Comparison of ENCODE assay signal across 26 cellular contexts in genomic region chr6:99810295-99810694, GRCh38.
DNase-seq lines count a peak whose midpoint lies in the region; ATAC-seq, FAIRE-seq and TF ChIP-seq lines count a peak whose summit lies in the region.
"Had no signal": no experiment of that assay in that cellular context is flagged by ENCODE, and none has a peak within 500 bp of the region (broad histone marks: within the 10 kb centered on the region; RNA-seq: fewer than 3 reads in every experiment).

No MANE protein-coding gene starts in this region.

- no peaks in the 10 kb centered on the region for H3K79me2 ChIP-seq in HepG2 (ENCODE audit: insufficient read depth, low read length)

- no peak for ATAC-seq in HepG2
- ATAC-seq in right lobe of liver, result no peak
- no peak for ATAC-seq in effector memory CD8-positive, alpha-beta T cell (replicated peaks)
- ATAC-seq: A549, GM12878 had no signal

- H3K4me3 ChIP-seq in HepG2 (replicated peaks in 1 of 3; ENCODE audit: insufficient read depth in 1 of 3, low read depth in 2 of 3, low read length in 3 of 3) (no peak overlapping the region), right lobe of liver (no peak overlapping the region), colonic mucosa (no peak overlapping the region), transverse colon (no peak overlapping the region)
- H3K4me3 ChIP-seq: A549; BLaER1 treated with 17β-estradiol and CSF1 and Interleukin-3, amounts not matched to agents 10 nM and 100 nM; GM12878; GM23248 had no signal

- no peaks in the 10 kb centered on the region for H3K36me3 Mint-ChIP-seq in effector memory CD8-positive, alpha-beta T cell (ENCODE audit: insufficient read depth)
- no peaks in the 10 kb centered on the region for H3K36me3 Mint-ChIP-seq in glutamatergic neuron (ENCODE audit: unreplicated experiment)
- H3K36me3 Mint-ChIP-seq: CD14-positive monocyte; CD8-positive, alpha-beta memory T cell had no signal

- no peak overlapping the region for H3K4me3 Mint-ChIP-seq in effector memory CD8-positive, alpha-beta T cell
- H3K4me3 Mint-ChIP-seq in glutamatergic neuron (ENCODE audit: unreplicated experiment), result no peak overlapping the region
- H3K4me3 Mint-ChIP-seq: CD14-positive monocyte; CD4-positive, alpha-beta T cell; CD8-positive, alpha-beta memory T cell had no signal

- TF ChIP-seq RAD21 in HepG2 (CRISPR knock-in tag; IDR thresholded peaks at IDR 0.05), result no peak

- DNase-seq in HepG2 (ENCODE audit: low spot score) (no peak), right lobe of liver (no peak), colonic mucosa (no peak), transverse colon (no peak), glutamatergic neuron (no peak)
- no peak for DNase-seq in effector memory CD8-positive, alpha-beta T cell
- DNase-seq: 8988T; ACHN; AML-193; BE2C; CD4-positive, alpha-beta T cell; CD8-positive, alpha-beta memory T cell; DMS 273 treated with DMSO at 0.1 percent for 48 hours; DMS79; EL; GDM1; GM23248; H7; HCEC 1CT had no signal

- H3K27me3 ChIP-seq in HepG2 (ENCODE audit: control insufficient read depth in 1 of 2, insufficient read depth in 2 of 2, low read length in 2 of 2) (no peaks in the 10 kb centered on the region), right lobe of liver (no peaks in the 10 kb centered on the region), colonic mucosa (no peaks in the 10 kb centered on the region), transverse colon (no peaks in the 10 kb centered on the region)
- H3K27me3 ChIP-seq: BLaER1 treated with 17β-estradiol and CSF1 and Interleukin-3, amounts not matched to agents 10 nM and 100 nM had no signal

- H3K9ac ChIP-seq in HepG2 (ENCODE audit: insufficient read depth, low read depth, low read length) (no peak overlapping the region), colonic mucosa (ENCODE audit: low read depth in 2 of 2, low read length in 2 of 2) (no peak overlapping the region)
- H3K9ac ChIP-seq: BLaER1 treated with 17β-estradiol and CSF1 and Interleukin-3, amounts not matched to agents 10 nM and 100 nM; GM23248 had no signal

- H3K9me3 ChIP-seq in HepG2 (ENCODE audit: low read length) (no peaks in the 10 kb centered on the region), right lobe of liver (no peaks in the 10 kb centered on the region), colonic mucosa (no peaks in the 10 kb centered on the region), transverse colon (no peaks in the 10 kb centered on the region)
- H3K9me3 ChIP-seq: A549; BE2C; BLaER1 treated with 17β-estradiol and CSF1 and Interleukin-3, amounts not matched to agents 10 nM and 100 nM had no signal

- H3K36me3 ChIP-seq in HepG2 (replicated peaks in 1 of 2; ENCODE audit: control insufficient read depth in 1 of 2, insufficient read depth in 2 of 2, low read length in 2 of 2) (no peaks in the 10 kb centered on the region), right lobe of liver (no peaks in the 10 kb centered on the region), colonic mucosa (no peaks in the 10 kb centered on the region), transverse colon (no peaks in the 10 kb centered on the region)
- H3K36me3 ChIP-seq: BE2C; BLaER1 treated with 17β-estradiol and CSF1 and Interleukin-3, amounts not matched to agents 10 nM and 100 nM had no signal

- BruUV-seq in HepG2 (replicated peaks; lab: Mats Ljungman, UMichigan), result no TSS peak

- intact Hi-C loops in HepG2 (cut with micrococcal nuclease; ENCODE audit: unreplicated experiment) (no loop called here), right lobe of liver (cut with DNase I) (no loop called here), colonic mucosa (cut with DNase I) (no loop called here), transverse colon (cut with DNase I; ENCODE audit: low total_unique reads) (no loop called here)

- TF ChIP-seq EP300 in HepG2 (IDR thresholded peaks at IDR 0.05; ENCODE audit: low read depth in 2 of 2, low read length in 2 of 2) (no peak), HepG2 (CRISPR knock-in tag; IDR thresholded peaks at IDR 0.05; ENCODE audit: borderline replicate concordance) (no peak), transverse colon (IDR thresholded peaks at IDR 0.05; ENCODE audit: low read depth) (no peak)

- no peak for TF ChIP-seq CTCF in HepG2 (CRISPR knock-in tag; IDR thresholded peaks at IDR 0.05)
- TF ChIP-seq CTCF in right lobe of liver (IDR thresholded peaks at IDR 0.05), result no peak
- TF ChIP-seq CTCF in colonic mucosa (IDR thresholded peaks at IDR 0.05), result no peak
- TF ChIP-seq CTCF in transverse colon (IDR thresholded peaks at IDR 0.05), result no peak
- no peak for TF ChIP-seq CTCF in glutamatergic neuron (IDR thresholded peaks at IDR 0.05; ENCODE audit: partially characterized antibody, unreplicated experiment)

- FAIRE-seq in HepG2 (lab: Jason Lieb, UNC), result no peak
- FAIRE-seq: A549, D721Med, GM12878, GM19239, H1 had no signal

- H3K27ac Mint-ChIP-seq in effector memory CD8-positive, alpha-beta T cell, result no peak overlapping the region
- H3K27ac Mint-ChIP-seq in glutamatergic neuron (ENCODE audit: unreplicated experiment), result no peak overlapping the region
- H3K27ac Mint-ChIP-seq: CD14-positive monocyte; CD4-positive, alpha-beta T cell; CD8-positive, alpha-beta memory T cell had no signal

- H3K27me3 Mint-ChIP-seq in effector memory CD8-positive, alpha-beta T cell, result peaks cover 42 to 51% of the 10 kb centered on the region in 2 donors
- no peaks in the 10 kb centered on the region for H3K27me3 Mint-ChIP-seq in glutamatergic neuron (ENCODE audit: unreplicated experiment)

- CTCF ChIA-PET in HepG2 (lab: Yijun Ruan, JAX; ENCODE audit: low intra/inter-chr PET ratio, low total read pairs), result no interaction called here

- WGBS in HepG2 (ENCODE audit: low lambda C conversion rate), result 0% methylated on average over 1 of the region's 1 CpG
- 50% methylated on average over 1 of the region's 1 CpG for WGBS in right lobe of liver (ENCODE audit: insufficient coverage, low coverage, low lambda C conversion rate, missing lambda C conversion rate)
- WGBS in transverse colon (ENCODE audit: low coverage in 1 of 2), 2 donors, result 46 to 67% methylated on average over 1 of the region's 1 CpG

- no peak overlapping the region for H2AFZ ChIP-seq in HepG2 (ENCODE audit: low read length)
- H2AFZ ChIP-seq: GM23248 had no signal

- in situ Hi-C loops in HepG2 (cut with HindIII; ENCODE audit: extremely low pct_ligation_motif_present, low pct_unique_long_range_greater_than_20kb), result loop anchor here (25.0 kb wide), 1 partner anchor 473 kb away; the partner anchor contains the start of gene FAXC
- in situ Hi-C loops in transverse colon (cut with MboI; ENCODE audit: low pct_ligation_motif_present in 1 of 4, low pct_unique_long_range_greater_than_20kb in 1 of 4, low sequenced_read_pairs in 3 of 4), result no loop called here

- H3K4me1 ChIP-seq in HepG2 (ENCODE audit: insufficient read depth, low read length) (peaks cover 7% of the 10 kb centered on the region), right lobe of liver (no peaks in the 10 kb centered on the region), colonic mucosa (no peaks in the 10 kb centered on the region), transverse colon (peaks cover 0 to 50% (median 13%) of the 10 kb centered on the region in 4 donors)
- H3K4me1 ChIP-seq: A549; BE2C; BLaER1 treated with 17β-estradiol and CSF1 and Interleukin-3, amounts not matched to agents 10 nM and 100 nM had no signal

- H3K27ac ChIP-seq in HepG2 (ENCODE audit: extremely low read length, insufficient read depth, low read length) (no peak overlapping the region), right lobe of liver (no peak overlapping the region), colonic mucosa (peak overlapping the region; percentile 38), transverse colon (peak overlapping the region; percentile 9 to 40 (median 22))
- H3K27ac ChIP-seq: A549; BLaER1 treated with 17β-estradiol and CSF1 and Interleukin-3, amounts not matched to agents 10 nM and 100 nM; GM23248 had no signal

- peaks cover 0 to 3% of the 10 kb centered on the region in 2 donors for H3K4me1 Mint-ChIP-seq in effector memory CD8-positive, alpha-beta T cell (ENCODE audit: low read depth in 2 of 2)
- no peaks in the 10 kb centered on the region for H3K4me1 Mint-ChIP-seq in glutamatergic neuron (ENCODE audit: low read depth, unreplicated experiment)
- H3K4me1 Mint-ChIP-seq: CD14-positive monocyte; CD8-positive, alpha-beta memory T cell had no signal

- no peaks in the 10 kb centered on the region for H3K9me3 Mint-ChIP-seq in effector memory CD8-positive, alpha-beta T cell
- H3K9me3 Mint-ChIP-seq in glutamatergic neuron (ENCODE audit: unreplicated experiment), result no peaks in the 10 kb centered on the region
- H3K9me3 Mint-ChIP-seq: CD4-positive, alpha-beta T cell; CD8-positive, alpha-beta memory T cell had no signal

- no peak overlapping the region for H3K4me2 ChIP-seq in HepG2 (ENCODE audit: low read depth, low read length)
- H3K4me2 ChIP-seq: A549; BLaER1 treated with 17β-estradiol and CSF1 and Interleukin-3, amounts not matched to agents 10 nM and 100 nM had no signal

- POLR2A ChIA-PET in HepG2 (lab: Yijun Ruan, JAX), result no interaction called here

- no peaks in the 10 kb centered on the region for H4K20me1 ChIP-seq in HepG2 (ENCODE audit: insufficient read depth, low read length)
- H4K20me1 ChIP-seq: BLaER1 treated with 17β-estradiol and CSF1 and Interleukin-3, amounts not matched to agents 10 nM and 100 nM had no signal

- TF ChIP-seq POLR2A in HepG2 (IDR thresholded peaks at IDR 0.05; ENCODE audit: insufficient read depth in 1 of 2, low read depth in 2 of 2, low read length in 2 of 2) (no peak), right lobe of liver (IDR thresholded peaks at IDR 0.05) (no peak), transverse colon (IDR thresholded peaks at IDR 0.05) (no peak)

TF ChIP-seq in HepG2, 621 proteins besides CTCF, POLR2A, EP300 and RAD21:
- TF ChIP-seq HMGA1 (CRISPR knock-in tag; conservative IDR thresholded peaks at IDR 0.05) (no peak), WIZ (CRISPR knock-in tag; IDR thresholded peaks at IDR 0.05) (no peak), CEBPB (IDR thresholded peaks at IDR 0.05; ENCODE audit: borderline replicate concordance, low read depth, low read length) (peak; percentile 83)

Comparison
In these comparisons a context has a peak if more than half of its experiments do, and no peak if none do; other contexts are left out.
1. H3K27ac ChIP-seq: peak in colonic mucosa (single experiment) and transverse colon (4 of 4); none in HepG2 (single experiment) and right lobe of liver (0 of 3).